In genomic region chr20:58130574-58130973, GRCh38 we compare ENCODE assay signal across 19 cellular contexts.
DNase-seq lines count a peak whose midpoint lies in the region; ATAC-seq lines count a peak whose summit lies in the region.
"Had no signal": no experiment of that assay in that cellular context is flagged by ENCODE, and none has a peak within 500 bp of the region (broad histone marks: within the 10 kb centered on the region; RNA-seq: fewer than 3 reads in every experiment).

No MANE protein-coding gene starts in this region.

- DNase-seq in NCI-H146 treated with DMSO at 0.1 percent for 48 hours (lab: John Stamatoyannopoulos, UW; ENCODE audit: unreplicated experiment) (peak; percentile 43), astrocyte of the hippocampus (ENCODE audit: low read depth, low spot score) (peak; percentile 46), islet precursor cell (peak; percentile 52), substantia nigra (lab: John Stamatoyannopoulos, UW) (no peak)
- no peak for DNase-seq in activated CD4-positive, CD25-positive, alpha-beta regulatory T cell (lab: John Stamatoyannopoulos, UW)
- no peak for DNase-seq in stimulated activated CD4-positive, alpha-beta T cell treated with anti-CD3 and anti-CD28 coated beads, Interleukin-4, amount 100 ng/mL, for 1 hour
- no peak for DNase-seq in stimulated activated CD4-positive, alpha-beta T cell treated with anti-CD3 and anti-CD28 coated beads, Interleukin-12 subunit alpha, Interleukin-12 subunit beta, amount 100 ng/mL, for 4 hours
- DNase-seq: activated naive CD8-positive, alpha-beta T cell treated with anti-CD3 and anti-CD28 coated beads for 36 hours; activated T-cell treated with anti-CD3 and anti-CD28 coated beads, Interleukin-2, amount 50 U/mL, for 24 hours; AML-193; central memory CD4-positive, alpha-beta T cell; DMS 273 treated with DMSO at 0.1 percent for 48 hours; kidney; mucosa of descending colon; NCI-H2171 treated with DMSO at 0.1 percent for 48 hours; pancreas; SIG-M5; stimulated activated naive CD8-positive, alpha-beta T cell treated with anti-CD3 and anti-CD28 coated beads, Interleukin-15, amount 100 ng/mL, for 72 hours had no signal

- no peak for ATAC-seq in GM19023 (IDR thresholded peaks at IDR 0.05; ENCODE audit: unreplicated experiment)
- ATAC-seq: mucosa of descending colon; stimulated activated naive CD8-positive, alpha-beta T cell treated with anti-CD3 and anti-CD28 coated beads, Interleukin-15, amount 100 ng/mL, for 72 hours had no signal

- peak overlapping the region; percentile 31 for H3K27ac ChIP-seq in substantia nigra (ENCODE audit: low read depth, low read length, poor library complexity, severe bottlenecking)
- H3K27ac ChIP-seq: pancreas had no signal

Comparison
In these comparisons a context has a peak if more than half of its experiments do, and no peak if none do; other contexts are left out.
1. DNase-seq: peak in NCI-H146 treated with DMSO at 0.1 percent for 48 hours (single experiment), astrocyte of the hippocampus (single experiment) and islet precursor cell (single experiment); none in substantia nigra (0 of 49), activated CD4-positive, CD25-positive, alpha-beta regulatory T cell (0 of 4), stimulated activated CD4-positive, alpha-beta T cell treated with anti-CD3 and anti-CD28 coated beads, Interleukin-4, amount 100 ng/mL, for 1 hour (single experiment) and stimulated activated CD4-positive, alpha-beta T cell treated with anti-CD3 and anti-CD28 coated beads, Interleukin-12 subunit alpha, Interleukin-12 subunit beta, amount 100 ng/mL, for 4 hours (single experiment).